Comparison of ENCODE assay signal across 8 cellular contexts in the genomic region with DNA sequence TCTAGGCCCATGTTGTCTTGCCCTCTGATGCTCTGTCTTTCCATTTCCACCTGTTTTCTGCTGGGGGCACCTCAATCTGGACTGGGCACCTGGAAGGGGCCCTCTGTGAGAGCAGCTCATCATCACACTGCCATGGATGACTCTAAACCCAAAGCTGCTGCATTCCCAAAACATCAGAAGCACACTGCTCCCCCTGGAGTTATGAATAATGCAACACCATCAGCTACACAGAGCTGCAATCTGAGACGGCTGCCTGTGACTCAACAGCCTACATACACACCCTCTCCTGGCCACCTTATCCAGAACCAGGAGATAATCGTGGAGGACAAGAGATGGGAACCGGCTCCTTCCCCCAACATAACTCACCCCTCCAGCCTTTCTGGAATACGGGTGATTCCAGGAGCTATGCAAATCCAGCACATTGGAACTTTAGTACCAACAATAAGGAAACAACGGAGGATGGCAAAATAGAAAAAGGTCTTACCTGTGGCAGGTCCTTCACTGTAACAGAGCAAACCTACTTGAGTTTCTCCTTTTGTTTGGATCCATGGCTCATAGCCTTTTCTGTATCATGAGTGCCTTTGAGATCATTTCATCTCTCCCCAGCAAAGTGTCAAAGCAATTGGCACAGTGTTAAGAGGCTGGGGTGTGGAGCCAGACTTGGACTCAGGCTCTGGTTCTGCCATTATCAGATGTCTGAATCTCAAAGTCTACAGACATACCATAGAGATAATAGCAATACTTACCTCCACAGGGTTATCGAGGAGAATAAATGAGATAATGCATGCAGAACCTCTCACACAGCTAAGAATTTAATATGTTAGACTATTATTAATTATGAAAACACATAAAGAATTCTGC. TPM values are rescaled to one million over a fixed set of nuclear protein-coding genes. Genes with fewer than 3 reads are reported as not detected.
DNase-seq lines count a peak whose midpoint lies in the region; ATAC-seq and TF ChIP-seq lines count a peak whose summit lies in the region.

No MANE protein-coding gene starts in this region.

- DNase-seq in CD1c-positive myeloid dendritic cell (ENCODE audit: extremely low spot score): peak; percentile 73
- DNase-seq in HAP-1 (ENCODE audit: low spot score in 2 of 2): peak; percentile 24 to 32
- peak; percentile 95 for DNase-seq in RWPE1 (ENCODE audit: low spot score)
- DNase-seq in occipital lobe (lab: John Stamatoyannopoulos, UW): peak; percentile 43
- no peak for DNase-seq in COLO668 (lab: John Stamatoyannopoulos, UW; ENCODE audit: unreplicated experiment)
- DNase-seq in globus pallidus (ENCODE audit: low spot score): no peak

- peak overlapping the region; percentile 89 for H3K27ac ChIP-seq in RWPE1
- peak overlapping the region; percentile 39 to 45 for H3K27ac ChIP-seq in esophagus (ENCODE audit: low read depth in 2 of 2, low read length in 1 of 2)

- peak; percentile 60 for TF ChIP-seq CTCF in RWPE1 (conservative IDR thresholded peaks at IDR 0.05; ENCODE audit: low read depth)

- H3K9me3 ChIP-seq in HAP-1: no peaks in the 10 kb centered on the region
- H3K9me3 ChIP-seq in esophagus (ENCODE audit: control insufficient read depth in 2 of 2, insufficient read depth in 1 of 2, low read depth in 1 of 2, low read length in 1 of 2): no peaks in the 10 kb centered on the region

- POLR2A ChIA-PET in RWPE1 (lab: Yijun Ruan, JAX; ENCODE audit: low non-redundant PET): interaction anchor here (0.6 to 1.4 kb wide), 5 partner anchors 15 to 92 kb away, joined by 3 to 6 read pairs (median 3); no protein-coding TSS in a partner anchor

- H3K4me3 ChIP-seq in HAP-1 (no peak overlapping the region), esophagus (ENCODE audit: low read depth in 1 of 2, low read length in 2 of 2) (no peak overlapping the region)

- WGBS in esophagus, 2 donors: 47 to 48% methylated on average over 6 of the region's 6 CpGs

- H3K27me3 ChIP-seq in HAP-1 (ENCODE audit: low read depth): no peaks in the 10 kb centered on the region
- no peaks in the 10 kb centered on the region for H3K27me3 ChIP-seq in esophagus (ENCODE audit: control insufficient read depth in 1 of 2, insufficient read depth in 2 of 2, low read length in 2 of 2)

- H3K36me3 ChIP-seq in HAP-1 (replicated peaks): peaks cover 55% of the 10 kb centered on the region
- H3K36me3 ChIP-seq in esophagus (ENCODE audit: control insufficient read depth in 2 of 2, insufficient read depth in 2 of 2, low read length in 1 of 2): peaks cover 7 to 11% of the 10 kb centered on the region in 2 donors

- CTCF ChIA-PET in RWPE1 (lab: Yijun Ruan, JAX): interaction anchor here (0.6 to 1.1 kb wide), 8 partner anchors 9 to 286 kb away, joined by 3 to 6 read pairs (median 4); no protein-coding TSS in a partner anchor

- in situ Hi-C loops in HAP-1 (cut with MboI; ENCODE audit: low sequenced_read_pairs): no loop called here

- ATAC-seq in GM18868 (IDR thresholded peaks at IDR 0.05; ENCODE audit: unreplicated experiment): no peak

- H3K4me1 ChIP-seq in HAP-1: no peaks in the 10 kb centered on the region
- peaks cover 4 to 24% of the 10 kb centered on the region in 2 donors for H3K4me1 ChIP-seq in esophagus (ENCODE audit: control insufficient read depth in 2 of 2, insufficient read depth in 2 of 2, low read length in 1 of 2)

RNA-seq across cellular contexts. Expression of a gene that starts 29.3 kb away (rescaled TPM):
- 100 to 1,000 TPM in 1 of 2 donors, 10 to 100 TPM in 1; 63.2 to 106 TPM for polyA plus RNA-seq in esophagus
- 46.9 TPM for total RNA-seq in occipital lobe

RNA-seq across cellular contexts. Expression of a gene that starts 42.8 kb away (rescaled TPM):
- 10 to 100 TPM; 10.7 to 19.9 TPM for polyA plus RNA-seq in esophagus
- 37.9 TPM for total RNA-seq in occipital lobe

Comparison
In these comparisons a context has a peak if more than half of its experiments do, and no peak if none do; other contexts are left out.
1. DNase-seq: peak in CD1c-positive myeloid dendritic cell (single experiment), HAP-1 (2 of 2), RWPE1 (single experiment) and occipital lobe (single experiment); none in COLO668 (single experiment) and globus pallidus (single experiment).